11 cellular contexts compared by ENCODE assay signal in genomic region chr6:76351275-76351674, GRCh38.
DNase-seq lines count a peak whose midpoint lies in the region; ATAC-seq and TF ChIP-seq lines count a peak whose summit lies in the region.
"Had no signal": no experiment of that assay in that cellular context is flagged by ENCODE, and none has a peak within 500 bp of the region (broad histone marks: within the 10 kb centered on the region; RNA-seq: fewer than 3 reads in every experiment).

No MANE protein-coding gene starts in this region.

- no peaks in the 10 kb centered on the region for H3K4me1 ChIP-seq in liver (ENCODE audit: control insufficient read depth in 4 of 4, insufficient read depth in 4 of 4, low read length in 3 of 4)
- H3K4me1 ChIP-seq in effector memory CD4-positive, alpha-beta T cell (ENCODE audit: control insufficient read depth, insufficient read depth, low read length, poor library complexity, severe bottlenecking), result no peaks in the 10 kb centered on the region
- H3K4me1 ChIP-seq: parathyroid adenoma had no signal

- TF ChIP-seq CTCF in liver (IDR thresholded peaks at IDR 0.05; ENCODE audit: low read depth, low read length, missing input control), result peak; percentile 23

- no peak overlapping the region for H3K27ac ChIP-seq in liver (ENCODE audit: low read depth in 1 of 2, low read length in 2 of 2)
- H3K27ac ChIP-seq in effector memory CD4-positive, alpha-beta T cell (ENCODE audit: insufficient read depth, low read length, poor library complexity, severe bottlenecking), result no peak overlapping the region
- H3K27ac ChIP-seq: parathyroid adenoma had no signal

- ATAC-seq in GM18511 (IDR thresholded peaks at IDR 0.05; ENCODE audit: unreplicated experiment), result no peak
- ATAC-seq in HG03571 (IDR thresholded peaks at IDR 0.05; ENCODE audit: unreplicated experiment), result no peak
- ATAC-seq: activated T-helper 17 cell treated with anti-CD3 and anti-CD28 coated beads, Interleukin-2, amount 50 U/mL, for 72 hours had no signal

- H3K36me3 ChIP-seq in liver (ENCODE audit: control insufficient read depth in 4 of 4, insufficient read depth in 3 of 4, low read depth in 1 of 4, low read length in 3 of 4), result no peaks in the 10 kb centered on the region
- H3K36me3 ChIP-seq in effector memory CD4-positive, alpha-beta T cell (ENCODE audit: control insufficient read depth, insufficient read depth, low read length), result no peaks in the 10 kb centered on the region

- no peak overlapping the region for H3K9ac ChIP-seq in liver (ENCODE audit: low read depth in 1 of 2, low read length in 2 of 2)
- H3K9ac ChIP-seq: parathyroid adenoma had no signal

- DNase-seq in DMS53 treated with DMSO at 0.1 percent for 48 hours (lab: John Stamatoyannopoulos, UW; ENCODE audit: unreplicated experiment), result peak; percentile 74
- DNase-seq in HT-29 (ENCODE audit: low spot score), result peak; percentile 28
- DNase-seq in SK-MEL-5 (ENCODE audit: low read depth, low spot score), result peak; percentile 52
- no peak for DNase-seq in effector memory CD4-positive, alpha-beta T cell
- DNase-seq: NCI-H1930, T-helper 9 cell had no signal

- peak; percentile 50 to 68 for TF ChIP-seq RAD21 in liver (IDR thresholded peaks at IDR 0.05)

- no peaks in the 10 kb centered on the region for H3K27me3 ChIP-seq in liver (ENCODE audit: control insufficient read depth in 4 of 4, insufficient read depth in 4 of 4, low read length in 3 of 4)
- no peaks in the 10 kb centered on the region for H3K27me3 ChIP-seq in effector memory CD4-positive, alpha-beta T cell (replicated peaks; ENCODE audit: control insufficient read depth, insufficient read depth, low read length, poor library complexity, severe bottlenecking)

- no peaks in the 10 kb centered on the region for H3K9me3 ChIP-seq in liver (ENCODE audit: control insufficient read depth in 4 of 4, low read length in 3 of 4)
- no peaks in the 10 kb centered on the region for H3K9me3 ChIP-seq in effector memory CD4-positive, alpha-beta T cell (ENCODE audit: control insufficient read depth, low read length)

- in situ Hi-C loops in SK-MEL-5 (cut with HindIII; ENCODE audit: low pct_unique_long_range_greater_than_20kb, low sequenced_read_pairs), result no loop called here

- no peak overlapping the region for H3K4me3 ChIP-seq in liver (ENCODE audit: low read depth in 1 of 3, low read length in 3 of 3)
- H3K4me3 ChIP-seq in effector memory CD4-positive, alpha-beta T cell (ENCODE audit: insufficient read depth, low read depth, low read length, poor library complexity, severe bottlenecking), result no peak overlapping the region

TF ChIP-seq in liver, 16 proteins besides CTCF, POLR2A, EP300 and RAD21:
- TF ChIP-seq MAX (IDR thresholded peaks at IDR 0.05) (no peak), EGR1 (IDR thresholded peaks at IDR 0.05; ENCODE audit: low read depth in 2 of 2) (no peak), JUND (IDR thresholded peaks at IDR 0.05) (no peak), YY1 (IDR thresholded peaks at IDR 0.05) (no peak), HNF4G (IDR thresholded peaks at IDR 0.05) (no peak), GABPA (IDR thresholded peaks at IDR 0.05 in 1 of 2, conservative IDR thresholded peaks at IDR 0.05 in 1 of 2) (no peak), FOXA2 (IDR thresholded peaks at IDR 0.05) (no peak), ZBTB33 (IDR thresholded peaks at IDR 0.05) (no peak), ATF3 (IDR thresholded peaks at IDR 0.05) (no peak), REST (IDR thresholded peaks at IDR 0.05) (no peak), SP1 (IDR thresholded peaks at IDR 0.05) (no peak), HNF4A (conservative IDR thresholded peaks at IDR 0.05) (no peak), RXRA (IDR thresholded peaks at IDR 0.05) (no peak), FOXA1 (IDR thresholded peaks at IDR 0.05) (no peak), TAF1 (conservative IDR thresholded peaks at IDR 0.05) (no peak), NR2F2 (IDR thresholded peaks at IDR 0.05) (no peak)
TF ChIP-seq in liver: peak in this region for 0.

Comparison
In these comparisons a context has a peak if more than half of its experiments do, and no peak if none do; other contexts are left out.
1. DNase-seq: peak in DMS53 treated with DMSO at 0.1 percent for 48 hours (single experiment), HT-29 (single experiment) and SK-MEL-5 (single experiment); none in effector memory CD4-positive, alpha-beta T cell (0 of 3).